ENCODE assay signal across 10 cellular contexts in genomic region chr2:108629417-108629816, GRCh38.
DNase-seq lines count a peak whose midpoint lies in the region; ATAC-seq, FAIRE-seq and TF ChIP-seq lines count a peak whose summit lies in the region.
"Had no signal": no experiment of that assay in that cellular context is flagged by ENCODE, and none has a peak within 500 bp of the region (broad histone marks: within the 10 kb centered on the region; RNA-seq: fewer than 3 reads in every experiment).

No MANE protein-coding gene starts in this region.

- no TSS peak for BruUV-seq in HepG2 (replicated peaks; lab: Mats Ljungman, UMichigan)

- peak overlapping the region; percentile 81 for H3K27ac Mint-ChIP-seq in activated naive CD4-positive, alpha-beta T cell treated with anti-CD3 and anti-CD28 coated beads for 36 hours

- DNase-seq in activated naive CD4-positive, alpha-beta T cell treated with anti-CD3 and anti-CD28 coated beads for 36 hours = no peak
- no peak for DNase-seq in activated naive CD4-positive, alpha-beta T cell treated with Interleukin-2 at 50 U/mL for 16 hours
- DNase-seq in RWPE2 (ENCODE audit: low spot score) = no peak
- DNase-seq in UCSD-AML1 (lab: John Stamatoyannopoulos, UW; ENCODE audit: unreplicated experiment) = no peak
- DNase-seq in heart left ventricle = no peak
- no peak for DNase-seq in HepG2 (ENCODE audit: low spot score)
- DNase-seq: NCI-H1048 had no signal

- WGBS in thymus = 46% methylated on average over 1 of the region's 1 CpG
- whole genome bisulfite sequencing in heart left ventricle, 4 donors = 53 to 73% (median 67%) methylated on average over 1 of the region's 1 CpG
- WGBS in HepG2 (ENCODE audit: low lambda C conversion rate) = 87% methylated on average over 1 of the region's 1 CpG

- H3K4me3 Mint-ChIP-seq in activated naive CD4-positive, alpha-beta T cell treated with anti-CD3 and anti-CD28 coated beads for 36 hours = no peak overlapping the region

- peaks cover 21% of the 10 kb centered on the region for H3K4me1 ChIP-seq in RWPE2 (ENCODE audit: insufficient read depth, poor library complexity, severe bottlenecking)
- peaks cover 3% of the 10 kb centered on the region for H3K4me1 ChIP-seq in thymus (ENCODE audit: control insufficient read depth, insufficient read depth, low read length)
- peaks cover 0 to 74% (median 22%) of the 10 kb centered on the region in 12 donors for H3K4me1 ChIP-seq in heart left ventricle
- H3K4me1 ChIP-seq in HepG2 (ENCODE audit: insufficient read depth, low read length) = peaks cover 28% of the 10 kb centered on the region

- CTCF ChIA-PET in activated naive CD4-positive, alpha-beta T cell treated with anti-CD3 and anti-CD28 coated beads for 36 hours (lab: Charles Lee) = interaction anchor here (1.0 to 11.2 kb wide), 5 partner anchors 7 to 35 kb away, joined by 3 to 107 read pairs (median 5); no protein-coding TSS in a partner anchor
- CTCF ChIA-PET in HepG2 (lab: Yijun Ruan, JAX; ENCODE audit: low intra/inter-chr PET ratio, low total read pairs) = no interaction called here

- H3K27ac ChIP-seq in RWPE2 (ENCODE audit: poor library complexity, severe bottlenecking) = peak overlapping the region; percentile 55
- H3K27ac ChIP-seq in thymus (ENCODE audit: low read depth) = peak overlapping the region; percentile 42
- peak overlapping the region in 2 of 12 donors; percentile 2 to 18 for H3K27ac ChIP-seq in heart left ventricle
- H3K27ac ChIP-seq in HepG2 (ENCODE audit: extremely low read length, insufficient read depth, low read length) = no peak overlapping the region
- H3K27ac ChIP-seq: SK-N-MC had no signal

- FAIRE-seq in HepG2 (lab: Jason Lieb, UNC) = no peak

- TF ChIP-seq POLR2A in heart left ventricle (IDR thresholded peaks at IDR 0.05) (no peak), HepG2 (IDR thresholded peaks at IDR 0.05; ENCODE audit: insufficient read depth in 1 of 2, low read depth in 2 of 2, low read length in 2 of 2) (no peak)

- H3K27me3 Mint-ChIP-seq in activated naive CD4-positive, alpha-beta T cell treated with anti-CD3 and anti-CD28 coated beads for 36 hours (ENCODE audit: low read depth) = no peaks in the 10 kb centered on the region

- in situ Hi-C loops in HepG2 (cut with HindIII; ENCODE audit: extremely low pct_ligation_motif_present, low pct_unique_long_range_greater_than_20kb) = no loop called here

- no peak overlapping the region for H3K4me2 ChIP-seq in HepG2 (ENCODE audit: low read depth, low read length)

- H3K9me3 ChIP-seq in RWPE2 (ENCODE audit: severe bottlenecking) (no peaks in the 10 kb centered on the region), thymus (ENCODE audit: control insufficient read depth) (no peaks in the 10 kb centered on the region), heart left ventricle (no peaks in the 10 kb centered on the region), HepG2 (ENCODE audit: low read length) (no peaks in the 10 kb centered on the region)

- H3K36me3 Mint-ChIP-seq in activated naive CD4-positive, alpha-beta T cell treated with anti-CD3 and anti-CD28 coated beads for 36 hours (ENCODE audit: low read depth) = no peaks in the 10 kb centered on the region

- peaks cover 10% of the 10 kb centered on the region; the same call in 1 of the 2 replicates for H4K20me1 ChIP-seq in HepG2 (ENCODE audit: insufficient read depth, low read length)

- H3K9ac ChIP-seq in HepG2 (ENCODE audit: insufficient read depth, low read depth, low read length) = no peak overlapping the region

- no peaks in the 10 kb centered on the region for H3K9me3 Mint-ChIP-seq in activated naive CD4-positive, alpha-beta T cell treated with anti-CD3 and anti-CD28 coated beads for 36 hours

- peaks cover 50% of the 10 kb centered on the region for H3K79me2 ChIP-seq in HepG2 (ENCODE audit: insufficient read depth, low read length)

- POLR2A ChIA-PET in HepG2 (lab: Yijun Ruan, JAX) = no interaction called here

- no peak for TF ChIP-seq EP300 in HepG2 (IDR thresholded peaks at IDR 0.05; ENCODE audit: low read depth in 2 of 2, low read length in 2 of 2)
- no peak for TF ChIP-seq EP300 in HepG2 (CRISPR knock-in tag; IDR thresholded peaks at IDR 0.05; ENCODE audit: borderline replicate concordance)

- no peaks in the 10 kb centered on the region for H3K36me3 ChIP-seq in RWPE2 (ENCODE audit: low read depth)
- H3K36me3 ChIP-seq in thymus (ENCODE audit: control insufficient read depth, insufficient read depth) = no peaks in the 10 kb centered on the region
- H3K36me3 ChIP-seq in heart left ventricle = no peaks in the 10 kb centered on the region
- H3K36me3 ChIP-seq in HepG2 (replicated peaks in 1 of 2; ENCODE audit: control insufficient read depth in 1 of 2, insufficient read depth in 2 of 2, low read length in 2 of 2) = no peaks in the 10 kb centered on the region

- no peak for TF ChIP-seq RAD21 in HepG2 (CRISPR knock-in tag; IDR thresholded peaks at IDR 0.05)

- H3K4me3 ChIP-seq in RWPE2 (ENCODE audit: severe bottlenecking) (no peak overlapping the region), thymus (ENCODE audit: low read length) (no peak overlapping the region), heart left ventricle (no peak overlapping the region), HepG2 (replicated peaks in 1 of 3; ENCODE audit: insufficient read depth in 1 of 3, low read depth in 2 of 3, low read length in 3 of 3) (no peak overlapping the region)
- H3K4me3 ChIP-seq: SK-N-MC had no signal

- H2AFZ ChIP-seq in HepG2 (ENCODE audit: low read length) = no peak overlapping the region

- intact Hi-C loops in activated naive CD4-positive, alpha-beta T cell treated with anti-CD3 and anti-CD28 coated beads for 36 hours (cut with micrococcal nuclease) = loop anchor here (1.0 to 10.0 kb wide), 4 partner anchors 8 to 585 kb away; no protein-coding TSS in a partner anchor
- intact Hi-C loops in heart left ventricle (cut with DNase I) = no loop called here
- intact Hi-C loops in HepG2 (cut with micrococcal nuclease; ENCODE audit: unreplicated experiment) = no loop called here

- no peak for TF ChIP-seq CTCF in RWPE2 (IDR thresholded peaks at IDR 0.05; ENCODE audit: poor library complexity, severe bottlenecking)
- no peak for TF ChIP-seq CTCF in heart left ventricle (IDR thresholded peaks at IDR 0.05)
- no peak for TF ChIP-seq CTCF in HepG2 (CRISPR knock-in tag; IDR thresholded peaks at IDR 0.05)

- H3K4me1 Mint-ChIP-seq in activated naive CD4-positive, alpha-beta T cell treated with anti-CD3 and anti-CD28 coated beads for 36 hours (ENCODE audit: low read depth) = peaks cover 72% of the 10 kb centered on the region

- H3K27me3 ChIP-seq in RWPE2 (ENCODE audit: insufficient read depth, poor library complexity, severe bottlenecking) = no peaks in the 10 kb centered on the region
- H3K27me3 ChIP-seq in thymus (ENCODE audit: control insufficient read depth, insufficient read depth) = no peaks in the 10 kb centered on the region
- H3K27me3 ChIP-seq in heart left ventricle = no peaks in the 10 kb centered on the region
- H3K27me3 ChIP-seq in HepG2 (ENCODE audit: control insufficient read depth in 1 of 2, insufficient read depth in 2 of 2, low read length in 2 of 2) = no peaks in the 10 kb centered on the region

- ATAC-seq in HG02763 (IDR thresholded peaks at IDR 0.05; ENCODE audit: unreplicated experiment) (peak; percentile 76), RWPE2 (ENCODE audit: low read depth) (no peak), heart left ventricle (no peak), HepG2 (no peak)

TF ChIP-seq in HepG2, 621 proteins besides CTCF, POLR2A, EP300 and RAD21 (continues in another document):
- TF ChIP-seq ASH2L (IDR thresholded peaks at IDR 0.05; ENCODE audit: insufficient read length, low read depth, low read length) = no peak
- TF ChIP-seq DR1 (CRISPR knock-in tag; IDR thresholded peaks at IDR 0.05) = no peak
- no peak for TF ChIP-seq ZNF280D (CRISPR knock-in tag; IDR thresholded peaks at IDR 0.05)
- TF ChIP-seq PLSCR1 (CRISPR knock-in tag; IDR thresholded peaks at IDR 0.05; ENCODE audit: borderline replicate concordance) = no peak
- TF ChIP-seq CSRNP2 (CRISPR knock-in tag; conservative IDR thresholded peaks at IDR 0.05; ENCODE audit: low read depth) = no peak
- no peak for TF ChIP-seq NKX3-1 (CRISPR knock-in tag; IDR thresholded peaks at IDR 0.05)
